8 cellular contexts compared by ENCODE assay signal in genomic region chr15:41115088-41115651, GRCh38. TPM values are rescaled to one million over a fixed set of nuclear protein-coding genes. Genes with fewer than 3 reads are reported as not detected.
DNase-seq lines count a peak whose midpoint lies in the region; ATAC-seq and TF ChIP-seq lines count a peak whose summit lies in the region.

No MANE protein-coding gene starts in this region.

- H3K9me3 Mint-ChIP-seq in memory B cell = no peaks in the 10 kb centered on the region

- peak overlapping the region; percentile 99 for H3K27ac ChIP-seq in upper lobe of right lung

- H3K9me3 ChIP-seq in NT2/D1 (ENCODE audit: insufficient read depth, low read length) (no peaks in the 10 kb centered on the region), upper lobe of right lung (no peaks in the 10 kb centered on the region)

- H3K36me3 Mint-ChIP-seq in memory B cell = peaks cover 7% of the 10 kb centered on the region

- no peaks in the 10 kb centered on the region for H3K27me3 ChIP-seq in NT2/D1 (ENCODE audit: insufficient read depth, insufficient read length)
- H3K27me3 ChIP-seq in upper lobe of right lung = no peaks in the 10 kb centered on the region

- peak overlapping the region; percentile 82 for H3K9ac ChIP-seq in NT2/D1 (ENCODE audit: insufficient read length, low read depth)

- H3K4me1 ChIP-seq in NT2/D1 (ENCODE audit: insufficient read depth, insufficient read length) = no peaks in the 10 kb centered on the region
- peaks cover 14% of the 10 kb centered on the region for H3K4me1 ChIP-seq in upper lobe of right lung

- H3K4me1 Mint-ChIP-seq in memory B cell = peaks cover 8% of the 10 kb centered on the region

- peak overlapping the region; percentile 98 for H3K27ac Mint-ChIP-seq in memory B cell

- peak overlapping the region; percentile 98 for H3K4me3 Mint-ChIP-seq in memory B cell

- no peaks in the 10 kb centered on the region for H3K27me3 Mint-ChIP-seq in memory B cell

- DNase-seq in DMS 273 treated with DMSO at 0.1 percent for 48 hours (lab: John Stamatoyannopoulos, UW) (peak; percentile 17), NT2/D1 (ENCODE audit: low read depth, low spot score) (peak; percentile 15), cerebellum (ENCODE audit: low spot score) (peak; percentile 7), memory B cell (ENCODE audit: low spot score in 2 of 2) (no peak), upper lobe of right lung (no peak), NCI-H2029 (lab: John Stamatoyannopoulos, UW) (no peak), dedifferentiated amniotic fluid mesenchymal stem cell (ENCODE audit: extremely low spot score) (no peak)

- peak; percentile 11 for TF ChIP-seq CTCF in upper lobe of right lung (IDR thresholded peaks at IDR 0.05)

- H3K36me3 ChIP-seq in NT2/D1 (ENCODE audit: insufficient read depth, insufficient read length, low read length) (peaks cover 9% of the 10 kb centered on the region), upper lobe of right lung (no peaks in the 10 kb centered on the region)

- ATAC-seq in GM21723 (IDR thresholded peaks at IDR 0.05; ENCODE audit: unreplicated experiment) (peak; percentile 2), memory B cell (ENCODE audit: low read depth) (no peak), upper lobe of right lung (no peak)

- H3K4me3 ChIP-seq in NT2/D1 (ENCODE audit: insufficient read length, low read depth) (peak overlapping the region; percentile 84), upper lobe of right lung (peak overlapping the region; percentile 93)

- intact Hi-C loops in upper lobe of right lung (cut with DNase I) = no loop called here

RNA-seq across cellular contexts. Expression of gene INO80, which starts 0.9 kb away (rescaled TPM):
- total RNA-seq in cerebellum = 37.5 TPM
- total RNA-seq in upper lobe of right lung = 35.6 TPM

Comparison
In these comparisons a context has a peak if more than half of its experiments do, and no peak if none do; other contexts are left out.
1. DNase-seq: peak in DMS 273 treated with DMSO at 0.1 percent for 48 hours (single experiment), NT2/D1 (single experiment) and cerebellum (single experiment); none in memory B cell (0 of 2), upper lobe of right lung (single experiment), NCI-H2029 (single experiment) and dedifferentiated amniotic fluid mesenchymal stem cell (single experiment).